In the genomic region with DNA sequence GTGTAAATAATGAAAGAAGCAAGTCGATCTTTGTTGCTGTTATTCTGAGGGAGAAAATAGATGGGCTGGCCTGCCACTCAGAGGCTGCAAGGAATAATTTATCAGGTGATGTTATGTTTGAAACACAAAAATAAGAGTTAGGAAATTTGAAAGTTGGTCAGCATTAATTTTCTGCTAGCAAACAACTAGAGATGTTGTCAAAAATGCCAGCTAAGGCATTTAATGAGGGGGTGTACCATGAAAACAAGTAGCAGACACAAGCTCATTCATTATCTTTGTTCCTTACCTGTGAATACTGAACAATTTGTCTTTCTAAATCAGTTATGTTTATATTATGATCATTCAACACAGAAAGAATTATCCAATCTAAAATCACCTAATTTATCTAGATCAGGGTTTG, we compare ENCODE assay signal across 26 cellular contexts.
"Had no signal": no experiment of that assay in that cellular context is flagged by ENCODE, and none has a peak within 500 bp of the region (broad histone marks: within the 10 kb centered on the region; RNA-seq: fewer than 3 reads in every experiment).

No MANE protein-coding gene starts in this region.

- H3K4me3 ChIP-seq: cardiac muscle cell, SK-N-MC had no signal

- ATAC-seq: activated T-cell treated with anti-CD3 and anti-CD28 coated beads, Interleukin-2, amount 50 U/mL, for 4 hours; Panc1; Right ventricle myocardium inferior; T-cell had no signal

- H3K36me3 ChIP-seq: brain microvascular endothelial cell, cardiac muscle cell had no signal

- H3K36me3 Mint-ChIP-seq: activated CD4-positive, alpha-beta memory T cell treated with anti-CD3 and anti-CD28 coated beads for 36 hours; activated naive CD8-positive, alpha-beta T cell; T-cell had no signal

- H3K27ac ChIP-seq: brain microvascular endothelial cell, cardiac muscle cell, KMS-11, SK-N-MC had no signal

- H3K4me2 ChIP-seq: KMS-11 had no signal

- H3K27ac Mint-ChIP-seq: activated B cell treated with CpG ODN at 0.5 μM for 24 hours; activated CD4-positive, alpha-beta memory T cell treated with anti-CD3 and anti-CD28 coated beads for 36 hours; activated CD4-positive, alpha-beta T cell treated with anti-CD3 and anti-CD28 coated beads, Interleukin-2, amount 10 ng/mL, durations not matched to agents 7 days and 5 days; activated naive CD4-positive, alpha-beta T cell treated with anti-CD3 and anti-CD28 coated beads for 36 hours; activated naive CD8-positive, alpha-beta T cell; T-cell had no signal

- H3K4me3 Mint-ChIP-seq: activated B cell treated with CpG ODN at 0.5 μM for 24 hours; activated CD4-positive, alpha-beta memory T cell treated with anti-CD3 and anti-CD28 coated beads for 36 hours; activated CD4-positive, alpha-beta T cell treated with anti-CD3 and anti-CD28 coated beads, Interleukin-2, amount 10 ng/mL, durations not matched to agents 7 days and 5 days; activated naive CD4-positive, alpha-beta T cell treated with anti-CD3 and anti-CD28 coated beads for 36 hours; activated naive CD8-positive, alpha-beta T cell; activated T-cell treated with anti-CD3 and anti-CD28 coated beads, Interleukin-2, amount 50 U/mL, for 4 hours; T-cell had no signal

- H3K4me1 Mint-ChIP-seq: activated B cell treated with CpG ODN at 0.5 μM for 24 hours; activated CD4-positive, alpha-beta T cell treated with anti-CD3 and anti-CD28 coated beads, Interleukin-2, amount 10 ng/mL, durations not matched to agents 7 days and 5 days; T-cell had no signal

- H3K27me3 ChIP-seq: brain microvascular endothelial cell had no signal

- H3K27me3 Mint-ChIP-seq: activated B cell treated with CpG ODN at 0.5 μM for 24 hours; activated CD4-positive, alpha-beta memory T cell treated with anti-CD3 and anti-CD28 coated beads for 36 hours; activated CD4-positive, alpha-beta T cell treated with anti-CD3 and anti-CD28 coated beads, Interleukin-2, amount 10 ng/mL, durations not matched to agents 7 days and 5 days; T-cell had no signal

- H3K9ac ChIP-seq: KMS-11 had no signal

- DNase-seq: activated B cell treated with CpG ODN at 0.5 μM for 24 hours; activated CD4-positive, alpha-beta memory T cell treated with anti-CD3 and anti-CD28 coated beads for 36 hours; activated CD4-positive, alpha-beta T cell treated with anti-CD3 and anti-CD28 coated beads, Interleukin-2, amount 10 ng/mL, durations not matched to agents 7 days and 5 days; activated CD8-positive, alpha-beta memory T cell treated with anti-CD3 and anti-CD28 coated beads for 24 hours; activated effector memory CD4-positive, alpha-beta T cell treated with anti-CD3 and anti-CD28 coated beads, Interleukin-2, amount 50 U/mL, for 16 hours; activated naive CD4-positive, alpha-beta T cell treated with anti-CD3 and anti-CD28 coated beads for 36 hours; activated T-cell treated with anti-CD3 and anti-CD28 coated beads, Interleukin-2, amount 50 U/mL, for 4 hours; brain microvascular endothelial cell; NCI-H1092; NCI-H1417; NCI-H1930; NCI-H2171; NCI-H2227 treated with DMSO at 0.1 percent for 48 hours; NCI-H446 treated with DMSO at 0.1 percent for 48 hours; NCI-H526; NCI-H774; RPMI8226; T-cell; T-helper 2 cell; T1000 had no signal
